ENCODE assay signal across 21 cellular contexts in the genomic region with DNA sequence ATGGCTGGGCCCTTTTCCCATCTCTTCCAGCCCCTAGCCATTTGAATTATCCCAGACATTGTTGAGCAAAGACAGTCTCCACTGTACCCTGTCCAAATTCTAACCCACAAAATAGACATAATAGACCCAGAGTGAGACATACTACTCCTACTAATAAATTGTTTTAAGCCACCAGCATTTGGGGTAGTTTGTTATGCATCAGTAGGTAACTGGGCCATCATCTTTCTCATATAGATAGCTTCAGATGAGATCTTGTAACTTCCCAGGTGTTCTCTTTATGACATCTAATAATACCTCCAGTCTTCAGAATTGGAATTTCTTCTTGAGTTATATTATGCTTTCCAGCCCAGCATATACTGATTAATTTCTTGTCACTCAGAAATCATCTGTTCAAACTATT.
"Had no signal": no experiment of that assay in that cellular context is flagged by ENCODE, and none has a peak within 500 bp of the region (broad histone marks: within the 10 kb centered on the region; RNA-seq: fewer than 3 reads in every experiment).

No MANE protein-coding gene starts in this region.

- H3K9ac ChIP-seq: SK-N-SH had no signal

- H3K9me3 ChIP-seq: SK-N-SH had no signal

- H3K27ac ChIP-seq: RWPE1 had no signal

- DNase-seq: KBM-7, MM.1S, NCI-H1092 treated with DMSO at 0.1 percent for 48 hours, NCI-H1436, NCI-H187, NCI-H2029, NCI-H2081 treated with DMSO at 0.1 percent for 48 hours, NCI-H2171, NCI-H226, NCI-H446, NCI-H510A, NCI-H524 treated with DMSO at 0.1 percent for 48 hours, NCI-H69, NCI-H774, PC-3, SHP77, SK-N-SH, SW 1271, T-cell had no signal

- ATAC-seq: Panc1, PC-3, T-cell had no signal

- H3K4me2 ChIP-seq: SK-N-SH had no signal

- H3K9me2 ChIP-seq: SK-N-SH had no signal
